14 cellular contexts compared by ENCODE assay signal in genomic region chr4:139767168-139767567, GRCh38.
DNase-seq lines count a peak whose midpoint lies in the region; TF ChIP-seq lines count a peak whose summit lies in the region.
"Had no signal": no experiment of that assay in that cellular context is flagged by ENCODE, and none has a peak within 500 bp of the region (broad histone marks: within the 10 kb centered on the region; RNA-seq: fewer than 3 reads in every experiment).

No MANE protein-coding gene starts in this region.

- no peak overlapping the region for H2AFZ ChIP-seq in GM23248

- no peak for TF ChIP-seq CTCF in foreskin fibroblast (IDR thresholded peaks at IDR 0.05; ENCODE audit: low read depth, low read length)

- DNase-seq in GM23248 (peak; percentile 86), SJCRH30 (peak; percentile 69 to 82), foreskin fibroblast (peak; percentile 27 to 28), KG1 (lab: John Stamatoyannopoulos, UW) (no peak), DMS153 treated with DMSO at 0.1 percent for 48 hours (lab: John Stamatoyannopoulos, UW; ENCODE audit: unreplicated experiment) (no peak)
- no peak for DNase-seq in activated naive CD4-positive, alpha-beta T cell (lab: John Stamatoyannopoulos, UW)
- DNase-seq: activated naive CD4-positive, alpha-beta T cell treated with Interleukin-2 at 50 U/mL for 16 hours; Calu3; left ventricle myocardium superior; stomach; WERI-Rb-1 had no signal

- H3K4me2 ChIP-seq in GM23248 (ENCODE audit: unreplicated experiment): peak overlapping the region; percentile 53

- H3K9ac ChIP-seq in GM23248 (no peak overlapping the region), subcutaneous abdominal adipose tissue (ENCODE audit: low read length in 5 of 5) (no peak overlapping the region)

- 13 to 19% methylated on average over 6 of the region's 6 CpGs for WGBS in GM23248 (ENCODE audit: low coverage in 1 of 2, low lambda C conversion rate in 2 of 2, missing lambda C conversion rate in 2 of 2), 2 experiments

- H3K79me2 ChIP-seq in GM23248 (ENCODE audit: insufficient read depth): no peaks in the 10 kb centered on the region

- H3K9me3 ChIP-seq in GM23248 (ENCODE audit: low read depth) (no peaks in the 10 kb centered on the region), SJCRH30 (replicated peaks) (no peaks in the 10 kb centered on the region), subcutaneous abdominal adipose tissue (ENCODE audit: control insufficient read depth in 5 of 5, low read length in 5 of 5) (no peaks in the 10 kb centered on the region)
- H3K9me3 ChIP-seq: HAP-1, stomach had no signal

- H3K9me2 ChIP-seq in GM23248 (ENCODE audit: insufficient read depth): no peaks in the 10 kb centered on the region

- peak overlapping the region; percentile 48 for H3K27ac ChIP-seq in GM23248
- peak overlapping the region; percentile 92 for H3K27ac ChIP-seq in SJCRH30
- H3K27ac ChIP-seq in subcutaneous abdominal adipose tissue (ENCODE audit: low read depth, low read length): peak overlapping the region; percentile 96
- H3K27ac ChIP-seq: HL-60, stomach, WERI-Rb-1 had no signal

- H3K4me1 ChIP-seq in GM23248 (ENCODE audit: insufficient read depth) (peaks cover 15% of the 10 kb centered on the region), SJCRH30 (peaks cover 55% of the 10 kb centered on the region), subcutaneous abdominal adipose tissue (ENCODE audit: control insufficient read depth in 5 of 5, insufficient read depth in 5 of 5, low read length in 5 of 5) (peaks cover 8 to 67% (median 59%) of the 10 kb centered on the region in 5 donors)
- H3K4me1 ChIP-seq: HAP-1 had no signal

- no peaks in the 10 kb centered on the region for H3K27me3 ChIP-seq in GM23248 (replicated peaks; ENCODE audit: insufficient read depth)
- no peaks in the 10 kb centered on the region for H3K27me3 ChIP-seq in SJCRH30
- no peaks in the 10 kb centered on the region for H3K27me3 ChIP-seq in subcutaneous abdominal adipose tissue (ENCODE audit: control insufficient read depth in 5 of 5, insufficient read depth in 4 of 5, low read length in 5 of 5)
- H3K27me3 ChIP-seq: stomach had no signal

- H4K20me1 ChIP-seq in GM23248 (ENCODE audit: insufficient read depth): no peaks in the 10 kb centered on the region

- H3F3A ChIP-seq in GM23248 (ENCODE audit: insufficient read depth): no peaks in the 10 kb centered on the region

- H3K36me3 ChIP-seq in GM23248 (ENCODE audit: low read depth): no peaks in the 10 kb centered on the region
- H3K36me3 ChIP-seq in SJCRH30: no peaks in the 10 kb centered on the region
- no peaks in the 10 kb centered on the region for H3K36me3 ChIP-seq in subcutaneous abdominal adipose tissue (ENCODE audit: control insufficient read depth in 5 of 5, insufficient read depth in 5 of 5, low read length in 5 of 5)
- H3K36me3 ChIP-seq: HAP-1, stomach, WERI-Rb-1 had no signal

- no peak overlapping the region; the same call in 1 of the 2 replicates for H3K4me3 ChIP-seq in GM23248
- H3K4me3 ChIP-seq in SJCRH30: no peak overlapping the region
- H3K4me3 ChIP-seq in foreskin fibroblast (ENCODE audit: low read depth in 1 of 2, low read length in 2 of 2): no peak overlapping the region
- H3K4me3 ChIP-seq in subcutaneous abdominal adipose tissue (ENCODE audit: low read depth in 1 of 5, low read length in 5 of 5): no peak overlapping the region
- H3K4me3 ChIP-seq: HAP-1, stomach had no signal

- in situ Hi-C loops in GM23248 (cut with MboI): no loop called here

Comparison
In these comparisons a context has a peak if more than half of its experiments do, and no peak if none do; other contexts are left out.
1. DNase-seq: peak in GM23248 (single experiment), SJCRH30 (2 of 2) and foreskin fibroblast (2 of 2); none in KG1 (single experiment), DMS153 treated with DMSO at 0.1 percent for 48 hours (single experiment) and activated naive CD4-positive, alpha-beta T cell (0 of 4).
2. Peak in every context shown above with its lines, with median percentiles within 50 percentile points of each other: H3K27ac ChIP-seq.